ENCODE assay signal across 9 cellular contexts in the genomic region with DNA sequence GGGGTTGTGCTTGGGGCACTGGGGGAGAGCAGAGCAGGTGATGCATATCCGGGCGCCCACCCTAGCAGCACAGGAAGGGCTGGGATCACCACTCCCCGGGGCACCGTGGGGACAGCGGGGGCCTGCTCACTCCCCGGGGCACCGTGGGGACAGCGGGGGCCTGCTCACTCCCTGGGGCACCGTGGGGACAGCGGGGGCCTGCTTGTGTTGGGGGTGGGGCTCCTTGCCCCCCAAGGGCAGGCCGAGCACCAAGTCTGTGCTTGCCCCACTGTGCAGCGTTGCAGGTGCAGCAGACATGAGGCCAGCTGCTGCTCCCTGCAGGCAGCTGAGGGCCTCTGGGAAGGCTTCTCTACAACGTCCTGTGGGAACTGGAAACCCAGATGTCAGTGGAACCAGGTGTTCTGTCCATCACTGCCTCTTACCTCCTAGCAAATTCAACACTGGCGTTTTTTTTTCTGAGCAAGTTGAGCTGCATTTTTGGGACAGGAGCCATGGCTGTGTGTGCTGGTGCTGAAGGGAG. TPM values are rescaled to one million over a fixed set of nuclear protein-coding genes. Genes with fewer than 3 reads are reported as not detected.
DNase-seq lines count a peak whose midpoint lies in the region; ATAC-seq, FAIRE-seq and TF ChIP-seq lines count a peak whose summit lies in the region.
"Had no signal": no experiment of that assay in that cellular context is flagged by ENCODE, and none has a peak within 500 bp of the region (broad histone marks: within the 10 kb centered on the region; RNA-seq: fewer than 3 reads in every experiment).

No MANE protein-coding gene starts in this region.

- peak overlapping the region in 8 of 11 experiments; percentile 30 to 56 (median 47); a peak in 12 of 22 replicates for H3K9ac ChIP-seq in BLaER1 treated with 17β-estradiol and CSF1 and Interleukin-3, amounts not matched to agents 10 nM and 100 nM

- POLR2A ChIA-PET in Caco-2 (lab: Charles Lee), result no interaction called here

- peak overlapping the region in 6 of 10 experiments; percentile 14 to 32 (median 22); a peak in 5 of 20 replicates for H3K4me3 ChIP-seq in BLaER1 treated with 17β-estradiol and CSF1 and Interleukin-3, amounts not matched to agents 10 nM and 100 nM
- H3K4me3 ChIP-seq in mucosa of descending colon (no peak overlapping the region), Caco-2 (ENCODE audit: low read depth, low read length) (no peak overlapping the region)

- CTCF ChIA-PET in Caco-2 (lab: Charles Lee), result interaction anchor here (1.4 kb wide), 1 partner anchor 12 kb away, joined by 3 read pairs; no protein-coding TSS in a partner anchor

- no peak overlapping the region for H3K27ac Mint-ChIP-seq in Caco-2 (ENCODE audit: unreplicated experiment)

- no peak overlapping the region for H3K4me3 Mint-ChIP-seq in Caco-2 (ENCODE audit: unreplicated experiment)

- FAIRE-seq in GM18507 (lab: Jason Lieb, UNC), result peak; percentile 12

- intact Hi-C loops in mucosa of descending colon (cut with DNase I, micrococcal nuclease) (no loop called here), Caco-2 (cut with micrococcal nuclease; ENCODE audit: unreplicated experiment) (no loop called here)

- H3K36me3 Mint-ChIP-seq in Caco-2 (ENCODE audit: insufficient read depth, unreplicated experiment), result peaks cover 15% of the 10 kb centered on the region

- ATAC-seq in mucosa of descending colon, result peak; percentile 2
- ATAC-seq in HG03039 (IDR thresholded peaks at IDR 0.05; ENCODE audit: unreplicated experiment), result no peak

- H3K27me3 ChIP-seq in BLaER1 treated with 17β-estradiol and CSF1 and Interleukin-3, amounts not matched to agents 10 nM and 100 nM, result peaks cover 15 to 51% (median 21%) of the 10 kb centered on the region in 11 experiments; a peak in 20 of 22 replicates
- H3K27me3 ChIP-seq in Caco-2 (replicated peaks; ENCODE audit: control insufficient read depth, insufficient read depth, low read length), result no peaks in the 10 kb centered on the region

- peaks cover 0 to 4% (median 0%) of the 10 kb centered on the region in 11 experiments; a peak in 1 of 22 replicates for H3K36me3 ChIP-seq in BLaER1 treated with 17β-estradiol and CSF1 and Interleukin-3, amounts not matched to agents 10 nM and 100 nM
- no peaks in the 10 kb centered on the region for H3K36me3 ChIP-seq in mucosa of descending colon (ENCODE audit: low read depth)
- H3K36me3 ChIP-seq in Caco-2 (ENCODE audit: control insufficient read depth, insufficient read depth, low read length), result no peaks in the 10 kb centered on the region

- no peaks in the 10 kb centered on the region for H3K9me3 Mint-ChIP-seq in Caco-2 (ENCODE audit: unreplicated experiment)

- no peaks in the 10 kb centered on the region for H3K27me3 Mint-ChIP-seq in Caco-2 (ENCODE audit: insufficient read depth, unreplicated experiment)

- DNase-seq in GM18507 (ENCODE audit: extremely low spot score, insufficient read length, low read depth) (no peak), SHP77 treated with DMSO at 0.1 percent for 48 hours (lab: John Stamatoyannopoulos, UW) (peak; percentile 75), mucosa of descending colon (peak in 1 of 3 donors; percentile 56), Caco-2 (no peak), HCEC 1CT (no peak)
- DNase-seq in activated CD4-positive, CD25-positive, alpha-beta regulatory T cell (lab: John Stamatoyannopoulos, UW), result no peak
- DNase-seq: activated CD4-positive, alpha-beta T cell treated with anti-CD3 and anti-CD28 coated beads for 1 hour had no signal

- H3K4me2 ChIP-seq in BLaER1 treated with 17β-estradiol and CSF1 and Interleukin-3, amounts not matched to agents 10 nM and 100 nM, result peak overlapping the region; percentile 88 to 100 (median 98)

- peaks cover 20 to 100% (median 88%) of the 10 kb centered on the region in 11 experiments; a peak in 21 of 22 replicates for H4K20me1 ChIP-seq in BLaER1 treated with 17β-estradiol and CSF1 and Interleukin-3, amounts not matched to agents 10 nM and 100 nM

- TF ChIP-seq CTCF in mucosa of descending colon (IDR thresholded peaks at IDR 0.05) (no peak), Caco-2 (IDR thresholded peaks at IDR 0.05; ENCODE audit: insufficient read depth in 1 of 2, low read depth in 1 of 2, low read length in 1 of 2, severe bottlenecking in 1 of 2, unreplicated experiment in 1 of 2) (no peak)

- no TSS peak for BruUV-seq in Caco-2 (replicated peaks; lab: Mats Ljungman, UMichigan)

- peaks cover 94 to 100% (median 100%) of the 10 kb centered on the region in 10 experiments for H3K4me1 ChIP-seq in BLaER1 treated with 17β-estradiol and CSF1 and Interleukin-3, amounts not matched to agents 10 nM and 100 nM
- H3K4me1 ChIP-seq in mucosa of descending colon (ENCODE audit: low read depth) (peaks cover 12% of the 10 kb centered on the region), Caco-2 (peaks cover 11% of the 10 kb centered on the region)

- peaks cover 9% of the 10 kb centered on the region for H3K4me1 Mint-ChIP-seq in Caco-2 (ENCODE audit: low read depth, unreplicated experiment)

- no peaks in the 10 kb centered on the region for H3K9me3 ChIP-seq in BLaER1 treated with 17β-estradiol and CSF1 and Interleukin-3, amounts not matched to agents 10 nM and 100 nM (replicated peaks in 1 of 11)
- H3K9me3 ChIP-seq in mucosa of descending colon (no peaks in the 10 kb centered on the region), Caco-2 (no peaks in the 10 kb centered on the region)

- peak overlapping the region in 8 of 11 experiments; percentile 38 to 66 (median 56); a peak in 15 of 22 replicates for H3K27ac ChIP-seq in BLaER1 treated with 17β-estradiol and CSF1 and Interleukin-3, amounts not matched to agents 10 nM and 100 nM

RNA-seq across cellular contexts. Expression of a gene that starts 25.0 kb away (rescaled TPM):
- total RNA-seq in mucosa of descending colon, result not detected
- total RNA-seq in Caco-2 (2022), result 0.14 and 0.19 TPM in 2 replicates

Comparison
In these comparisons a context has a peak if more than half of its experiments do, and no peak if none do; other contexts are left out.
1. H3K4me3 ChIP-seq: peak in BLaER1 treated with 17β-estradiol and CSF1 and Interleukin-3, amounts not matched to agents 10 nM and 100 nM (6 of 10); none in mucosa of descending colon (single experiment) and Caco-2 (single experiment).